8 cellular contexts compared by ENCODE assay signal in the genomic region with DNA sequence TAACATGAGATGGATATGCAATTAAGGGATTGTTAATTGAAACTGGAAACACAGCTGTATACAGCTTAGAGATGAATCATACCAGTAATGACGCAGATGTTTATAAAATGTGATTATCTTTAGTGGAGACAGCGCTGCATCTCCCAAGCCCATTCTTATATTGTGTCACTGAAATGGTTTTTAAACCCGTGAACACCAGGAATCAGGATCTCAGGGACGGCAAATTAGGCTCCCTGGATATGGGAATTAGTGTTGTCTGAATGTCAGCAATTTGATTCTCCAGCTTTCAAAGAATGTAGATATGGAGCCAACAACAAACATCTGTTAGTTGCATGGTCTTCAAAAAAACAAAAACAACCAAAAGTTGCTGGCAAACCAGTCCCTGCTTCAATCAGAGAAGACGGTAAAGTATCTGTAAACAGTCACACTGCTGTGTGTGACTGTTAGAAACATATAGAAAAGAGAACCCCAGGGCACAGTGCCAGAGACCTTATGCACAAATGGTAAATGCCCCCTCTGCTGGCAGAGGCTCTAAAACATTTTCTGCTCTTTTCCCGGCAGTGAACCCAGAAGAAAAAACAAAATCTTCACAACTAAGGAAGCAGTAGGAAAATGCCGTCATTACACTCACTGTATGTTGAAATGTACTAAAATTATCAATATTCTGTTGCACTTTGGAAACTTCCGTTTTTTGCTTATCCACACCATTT.
DNase-seq lines count a peak whose midpoint lies in the region; ATAC-seq and TF ChIP-seq lines count a peak whose summit lies in the region.

No MANE protein-coding gene starts in this region.

- in situ Hi-C loops in ACHN (cut with HindIII; ENCODE audit: low pct_ligation_motif_present, low pct_unique_long_range_greater_than_20kb, low sequenced_read_pairs): no loop called here

- no peaks in the 10 kb centered on the region for H3K36me3 ChIP-seq in Peyer's patch

- TF ChIP-seq CTCF in GM12874 (IDR thresholded peaks at IDR 0.05; ENCODE audit: insufficient read depth, low read depth, low read length): peak; percentile 20; the same call in 1 of the 2 replicates
- peak in 3 of 6 experiments; percentile 7 to 18 (median 13) for TF ChIP-seq CTCF in Peyer's patch (IDR thresholded peaks at IDR 0.05)

- no peaks in the 10 kb centered on the region for H3K4me1 ChIP-seq in Peyer's patch

- TF ChIP-seq POLR2A in Peyer's patch (IDR thresholded peaks at IDR 0.05): no peak

- no peak overlapping the region for H3K27ac ChIP-seq in Peyer's patch

- no peak overlapping the region for H3K4me3 ChIP-seq in Peyer's patch

- DNase-seq in ACHN (peak; percentile 30), NCI-H460 (ENCODE audit: extremely low read depth, low read depth) (peak; percentile 36), brain pericyte (ENCODE audit: low read depth, low spot score) (peak; percentile 6), lung microvascular endothelial cell (ENCODE audit: low read depth in 2 of 2) (peak; percentile 29 to 31), islet precursor cell (no peak), Peyer's patch (no peak)

- H3K27me3 ChIP-seq in Peyer's patch: no peaks in the 10 kb centered on the region

- H3K9me3 ChIP-seq in Peyer's patch: no peaks in the 10 kb centered on the region

- no peak for ATAC-seq in GM19397 (IDR thresholded peaks at IDR 0.05; ENCODE audit: unreplicated experiment)

Comparison
In these comparisons a context has a peak if more than half of its experiments do, and no peak if none do; other contexts are left out.
1. DNase-seq: peak in ACHN (single experiment), NCI-H460 (single experiment), brain pericyte (single experiment) and lung microvascular endothelial cell (2 of 2); none in islet precursor cell (single experiment) and Peyer's patch (0 of 3).